ENCODE assay signal across 9 cellular contexts in the genomic region with DNA sequence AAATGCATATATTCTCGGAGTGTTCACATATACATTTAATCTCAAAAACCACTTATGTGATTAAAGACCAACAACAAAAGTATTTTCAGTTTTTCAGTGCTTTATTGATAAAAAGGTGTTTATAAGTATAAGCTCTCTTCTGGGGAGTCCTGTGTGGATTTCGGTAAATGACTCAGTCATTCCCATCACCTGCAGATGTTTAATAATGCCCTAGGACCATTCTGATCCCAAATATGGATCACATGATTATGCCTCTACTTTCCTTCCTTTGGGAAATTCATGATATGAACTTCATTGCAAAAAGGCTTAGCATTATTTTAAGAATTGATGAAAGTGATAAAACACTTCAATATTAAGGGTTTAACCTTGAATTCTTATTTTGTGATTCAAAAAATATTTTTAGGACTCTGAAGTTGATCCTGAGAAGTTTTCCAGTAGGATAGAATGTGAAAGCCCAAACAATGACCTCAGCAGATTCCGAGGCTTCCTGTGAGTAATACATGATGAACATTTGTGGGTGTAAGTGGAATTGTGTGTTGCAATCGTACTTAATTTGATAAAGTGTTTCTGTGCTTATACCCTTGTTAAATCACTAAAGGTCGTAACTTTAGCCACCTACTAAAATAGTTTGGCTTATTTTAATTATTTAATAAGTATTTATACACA. TPM values are rescaled to one million over a fixed set of nuclear protein-coding genes. Genes with fewer than 3 reads are reported as not detected.
DNase-seq lines count a peak whose midpoint lies in the region; ATAC-seq and TF ChIP-seq lines count a peak whose summit lies in the region.
"Had no signal": no experiment of that assay in that cellular context is flagged by ENCODE, and none has a peak within 500 bp of the region (broad histone marks: within the 10 kb centered on the region; RNA-seq: fewer than 3 reads in every experiment).

No MANE protein-coding gene starts in this region.

- DNase-seq in HPDE6-E6E7 (ENCODE audit: extremely low spot score) (peak; percentile 39), MCF 10A (ENCODE audit: unreplicated experiment) (peak; percentile 86), hepatic stellate cell (ENCODE audit: low spot score) (peak; percentile 38), thoracic aorta (ENCODE audit: low spot score) (no peak), DMS53 (lab: John Stamatoyannopoulos, UW) (no peak), SIG-M5 treated with dmso at 0.1 percent for 504 hours (lab: John Stamatoyannopoulos, UW; ENCODE audit: unreplicated experiment) (no peak)
- DNase-seq in CD8-positive, alpha-beta T cell = no peak
- DNase-seq in stimulated activated CD4-positive, alpha-beta T cell treated with anti-CD3 and anti-CD28 coated beads, Interleukin-4, amount 100 ng/mL, for 1 hour = no peak
- DNase-seq: occipital lobe had no signal

- TF ChIP-seq CTCF in MCF 10A (IDR thresholded peaks at IDR 0.05; ENCODE audit: unreplicated experiment) = no peak
- TF ChIP-seq CTCF in thoracic aorta (IDR thresholded peaks at IDR 0.05) = no peak
- TF ChIP-seq CTCF in CD8-positive, alpha-beta T cell (IDR thresholded peaks at IDR 0.05) = no peak

- H3K27me3 Mint-ChIP-seq in MCF 10A (ENCODE audit: insufficient read depth, unreplicated experiment) = no peaks in the 10 kb centered on the region
- no peaks in the 10 kb centered on the region for H3K27me3 Mint-ChIP-seq in CD8-positive, alpha-beta T cell (ENCODE audit: low read depth)

- peaks cover 3% of the 10 kb centered on the region for H3K9me3 ChIP-seq in thoracic aorta
- no peaks in the 10 kb centered on the region for H3K9me3 ChIP-seq in CD8-positive, alpha-beta T cell (ENCODE audit: low read length)

- H3K27ac ChIP-seq in thoracic aorta = peak overlapping the region; percentile 70 to 87
- H3K27ac ChIP-seq in CD8-positive, alpha-beta T cell (ENCODE audit: low read depth, low read length) = no peak overlapping the region

- peaks cover 14% of the 10 kb centered on the region for H3K36me3 Mint-ChIP-seq in MCF 10A (ENCODE audit: insufficient read depth, unreplicated experiment)
- peaks cover 22% of the 10 kb centered on the region for H3K36me3 Mint-ChIP-seq in CD8-positive, alpha-beta T cell

- no peaks in the 10 kb centered on the region for H3K27me3 ChIP-seq in thoracic aorta (replicated peaks; ENCODE audit: insufficient read depth)
- no peaks in the 10 kb centered on the region for H3K27me3 ChIP-seq in CD8-positive, alpha-beta T cell (ENCODE audit: insufficient read depth, low read length)

- CTCF ChIA-PET in MCF 10A (lab: Yijun Ruan, JAX) = interaction anchor here (0.6 kb wide), 1 partner anchor 602 kb away, joined by 3 read pairs; no protein-coding TSS in a partner anchor
- CTCF ChIA-PET in CD8-positive, alpha-beta T cell (lab: Charles Lee) = no interaction called here

- TSS peak; percentile 53 for BruUV-seq in MCF 10A (replicated peaks; lab: Mats Ljungman, UMichigan)

- H3K4me3 Mint-ChIP-seq in MCF 10A (ENCODE audit: unreplicated experiment) = peak overlapping the region; percentile 12
- H3K4me3 Mint-ChIP-seq in CD8-positive, alpha-beta T cell = no peak overlapping the region

- peaks cover 17% of the 10 kb centered on the region for H3K4me1 Mint-ChIP-seq in MCF 10A (ENCODE audit: insufficient read depth, unreplicated experiment)
- peaks cover 4% of the 10 kb centered on the region for H3K4me1 Mint-ChIP-seq in CD8-positive, alpha-beta T cell (ENCODE audit: low read depth)

- H3K4me3 ChIP-seq in thoracic aorta = peak overlapping the region; percentile 40
- no peak overlapping the region for H3K4me3 ChIP-seq in CD8-positive, alpha-beta T cell (ENCODE audit: low read depth, low read length)

- H3K27ac Mint-ChIP-seq in MCF 10A (ENCODE audit: low read depth, unreplicated experiment) = peak overlapping the region; percentile 85
- H3K27ac Mint-ChIP-seq in CD8-positive, alpha-beta T cell = no peak overlapping the region

- POLR2A ChIA-PET in MCF 10A (lab: Yijun Ruan, JAX) = interaction anchor here (0.6 to 1.9 kb wide), 5 partner anchors 16 to 404 kb away, joined by 3 to 11 read pairs (median 4); a partner anchor contains a TSS
- POLR2A ChIA-PET in CD8-positive, alpha-beta T cell (lab: Charles Lee) = no interaction called here

- H3K36me3 ChIP-seq in thoracic aorta = peaks cover 7% of the 10 kb centered on the region
- no peaks in the 10 kb centered on the region for H3K36me3 ChIP-seq in CD8-positive, alpha-beta T cell (ENCODE audit: insufficient read depth, low read length)

- H3K4me1 ChIP-seq in thoracic aorta (ENCODE audit: control insufficient read depth in 1 of 2, low read depth in 2 of 2) = peaks cover 14 to 18% of the 10 kb centered on the region in 2 donors
- no peaks in the 10 kb centered on the region for H3K4me1 ChIP-seq in CD8-positive, alpha-beta T cell (ENCODE audit: insufficient read depth, low read length)

- ATAC-seq in thoracic aorta (ENCODE audit: insufficient number of reproducible peaks, low FRiP score, low read depth) = peak; percentile 93
- ATAC-seq in CD8-positive, alpha-beta T cell = no peak

- intact Hi-C loops in MCF 10A (cut with micrococcal nuclease) = no loop called here
- intact Hi-C loops in CD8-positive, alpha-beta T cell (cut with DNase I, micrococcal nuclease) = no loop called here

- H3K9me3 Mint-ChIP-seq in MCF 10A (ENCODE audit: unreplicated experiment) = no peaks in the 10 kb centered on the region
- H3K9me3 Mint-ChIP-seq in CD8-positive, alpha-beta T cell = peaks cover 6% of the 10 kb centered on the region

RNA-seq across cellular contexts. Expression of a gene that starts 40.2 kb away (rescaled TPM):
- total RNA-seq in MCF 10A (2022) (16.2 and 16.9 TPM in 2 replicates), thoracic aorta (10 to 100 TPM; 54.2 to 96.1 TPM)
- total RNA-seq in CD8-positive, alpha-beta T cell = 1 to 10 TPM; 2.3 to 2.4 TPM

Comparison
In these comparisons a context has a peak if more than half of its experiments do, and no peak if none do; other contexts are left out.
1. DNase-seq: peak in HPDE6-E6E7 (single experiment), MCF 10A (single experiment) and hepatic stellate cell (single experiment); none in thoracic aorta (single experiment), CD8-positive, alpha-beta T cell (0 of 7), DMS53 (single experiment), SIG-M5 treated with dmso at 0.1 percent for 504 hours (single experiment) and stimulated activated CD4-positive, alpha-beta T cell treated with anti-CD3 and anti-CD28 coated beads, Interleukin-4, amount 100 ng/mL, for 1 hour (single experiment).